ENCODE assay signal across 1 cellular context in genomic region chr17:38910325-38910724, GRCh38.
TF ChIP-seq lines count a peak whose summit lies in the region.

No MANE protein-coding gene starts in this region.

TF ChIP-seq in GM12878, 131 proteins besides CTCF, POLR2A, EP300 and RAD21:
- no peak for TF ChIP-seq BMI1 (IDR thresholded peaks at IDR 0.05; ENCODE audit: borderline replicate concordance)
- TF ChIP-seq ZZZ3 (IDR thresholded peaks at IDR 0.05; ENCODE audit: control insufficient read depth, insufficient read length, low read depth), result no peak
- TF ChIP-seq, protein P1, sequence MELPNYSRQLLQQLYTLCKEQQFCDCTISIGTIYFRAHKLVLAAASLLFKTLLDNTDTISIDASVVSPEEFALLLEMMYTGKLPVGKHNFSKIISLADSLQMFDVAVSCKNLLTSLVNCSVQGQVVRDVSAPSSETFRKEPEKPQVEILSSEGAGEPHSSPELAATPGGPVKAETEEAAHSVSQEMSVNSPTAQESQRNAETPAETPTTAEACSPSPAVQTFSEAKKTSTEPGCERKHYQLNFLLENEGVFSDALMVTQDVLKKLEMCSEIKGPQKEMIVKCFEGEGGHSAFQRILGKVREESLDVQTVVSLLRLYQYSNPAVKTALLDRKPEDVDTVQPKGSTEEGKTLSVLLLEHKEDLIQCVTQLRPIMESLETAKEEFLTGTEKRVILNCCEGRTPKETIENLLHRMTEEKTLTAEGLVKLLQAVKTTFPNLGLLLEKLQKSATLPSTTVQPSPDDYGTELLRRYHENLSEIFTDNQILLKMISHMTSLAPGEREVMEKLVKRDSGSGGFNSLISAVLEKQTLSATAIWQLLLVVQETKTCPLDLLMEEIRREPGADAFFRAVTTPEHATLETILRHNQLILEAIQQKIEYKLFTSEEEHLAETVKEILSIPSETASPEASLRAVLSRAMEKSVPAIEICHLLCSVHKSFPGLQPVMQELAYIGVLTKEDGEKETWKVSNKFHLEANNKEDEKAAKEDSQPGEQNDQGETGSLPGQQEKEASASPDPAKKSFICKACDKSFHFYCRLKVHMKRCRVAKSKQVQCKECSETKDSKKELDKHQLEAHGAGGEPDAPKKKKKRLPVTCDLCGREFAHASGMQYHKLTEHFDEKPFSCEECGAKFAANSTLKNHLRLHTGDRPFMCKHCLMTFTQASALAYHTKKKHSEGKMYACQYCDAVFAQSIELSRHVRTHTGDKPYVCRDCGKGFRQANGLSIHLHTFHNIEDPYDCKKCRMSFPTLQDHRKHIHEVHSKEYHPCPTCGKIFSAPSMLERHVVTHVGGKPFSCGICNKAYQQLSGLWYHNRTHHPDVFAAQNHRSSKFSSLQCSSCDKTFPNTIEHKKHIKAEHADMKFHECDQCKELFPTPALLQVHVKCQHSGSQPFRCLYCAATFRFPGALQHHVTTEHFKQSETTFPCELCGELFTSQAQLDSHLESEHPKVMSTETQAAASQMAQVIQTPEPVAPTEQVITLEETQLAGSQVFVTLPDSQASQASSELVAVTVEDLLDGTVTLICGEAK (IDR thresholded peaks at IDR 0.05; ENCODE audit: borderline replicate concordance), result peak; percentile 20; the same call in 1 of the 2 replicates
TF ChIP-seq in GM12878: peak in this region for 1.
